Comparison of ENCODE assay signal across 9 cellular contexts in the genomic region with DNA sequence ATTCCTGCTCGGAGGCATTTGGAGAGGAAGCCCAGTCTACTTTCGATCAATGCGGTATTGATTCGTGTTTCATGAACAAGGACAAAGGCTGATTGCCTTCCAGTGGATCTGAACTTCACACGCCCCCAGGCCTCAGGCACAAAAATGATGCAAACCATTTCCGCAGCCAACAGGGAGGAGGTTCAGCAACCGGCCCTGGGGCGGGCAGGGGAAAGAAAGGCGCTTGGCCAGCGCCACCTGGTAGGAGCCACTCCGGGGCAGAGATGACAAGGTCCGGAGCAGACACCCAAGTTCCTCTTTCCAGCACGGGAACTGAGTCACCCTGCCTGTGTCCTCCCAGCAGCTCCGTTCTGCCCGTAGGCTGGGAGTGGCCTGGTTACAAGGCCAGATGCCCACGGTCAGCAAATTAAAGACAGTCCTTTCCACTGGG.
DNase-seq lines count a peak whose midpoint lies in the region; ATAC-seq, FAIRE-seq and TF ChIP-seq lines count a peak whose summit lies in the region.
"Had no signal": no experiment of that assay in that cellular context is flagged by ENCODE, and none has a peak within 500 bp of the region (broad histone marks: within the 10 kb centered on the region; RNA-seq: fewer than 3 reads in every experiment).

No MANE protein-coding gene starts in this region.

- FAIRE-seq in HTR-8/SVneo (lab: Jason Lieb, UNC): peak; percentile 79
- peak; percentile 46 for FAIRE-seq in K562 (lab: Jason Lieb, UNC)

- DNase-seq in BE2C (peak; percentile 45), HTR-8/SVneo (ENCODE audit: insufficient read length, low spot score) (peak; percentile 58), K562 (ENCODE audit: extremely low read depth in 1 of 4, low spot score in 3 of 4) (peak in 3 of 4 experiments; percentile 32 to 58 (median 38)), upper lobe of left lung (peak in 1 of 2 donors; percentile 85), DMS53 (lab: John Stamatoyannopoulos, UW) (no peak), D341Med (ENCODE audit: low spot score) (no peak)
- DNase-seq: naive B cell had no signal

- peak overlapping the region; percentile 10 for H2AFZ ChIP-seq in K562 (ENCODE audit: low read depth, low read length)

- H3K9me3 ChIP-seq in BE2C (no peaks in the 10 kb centered on the region; the same call in 1 of the 2 replicates), K562 (replicated peaks; ENCODE audit: control insufficient read depth, insufficient read depth, low read depth, low read length) (no peaks in the 10 kb centered on the region), liver (ENCODE audit: control insufficient read depth in 4 of 4, low read length in 3 of 4) (no peaks in the 10 kb centered on the region), upper lobe of left lung (peaks cover 0 to 3% (median 0%) of the 10 kb centered on the region in 4 donors)

- H3K9me1 ChIP-seq in K562 (ENCODE audit: control insufficient read depth, insufficient read depth, low read length): no peaks in the 10 kb centered on the region

- peak overlapping the region; percentile 29; the same call in 1 of the 2 replicates for H3K4me2 ChIP-seq in K562 (ENCODE audit: insufficient read depth, low read length)

- H3K36me3 ChIP-seq in BE2C (no peaks in the 10 kb centered on the region), K562 (ENCODE audit: control insufficient read depth, insufficient read depth, low read length) (no peaks in the 10 kb centered on the region), liver (ENCODE audit: control insufficient read depth in 4 of 4, insufficient read depth in 3 of 4, low read depth in 1 of 4, low read length in 3 of 4) (no peaks in the 10 kb centered on the region), upper lobe of left lung (no peaks in the 10 kb centered on the region)

- no peak overlapping the region for H3K4me3 ChIP-seq in BE2C (ENCODE audit: low read depth, low read length)
- no peak overlapping the region for H3K4me3 ChIP-seq in K562
- H3K4me3 ChIP-seq in liver (ENCODE audit: low read depth in 1 of 3, low read length in 3 of 3): no peak overlapping the region
- H3K4me3 ChIP-seq in upper lobe of left lung: no peak overlapping the region

- no peaks in the 10 kb centered on the region for H4K20me1 ChIP-seq in K562 (replicated peaks; ENCODE audit: control insufficient read depth, insufficient read depth, low read length)

- H3K79me2 ChIP-seq in K562 (ENCODE audit: control insufficient read depth, insufficient read depth, low read length): no peaks in the 10 kb centered on the region

- WGBS in K562 (ENCODE audit: insufficient coverage, low coverage, missing lambda C conversion rate): 16% methylated on average over 16 of the region's 16 CpGs
- WGBS in liver: 22% methylated on average over 16 of the region's 16 CpGs
- 63 to 65% methylated on average over 5 to 16 of the region's 16 CpGs for WGBS in upper lobe of left lung, 2 donors

- peak; percentile 78 for ATAC-seq in K562
- ATAC-seq in upper lobe of left lung (ENCODE audit: low FRiP score in 2 of 2): peak; percentile 90 to 95
- no peak for ATAC-seq in HG03354 (IDR thresholded peaks at IDR 0.05; ENCODE audit: poor library complexity, severe bottlenecking, unreplicated experiment)

- in situ Hi-C loops in K562 (cut with MboI): no loop called here

- H3K4me1 ChIP-seq in BE2C: no peaks in the 10 kb centered on the region
- peaks cover 0 to 4% of the 10 kb centered on the region in 2 experiments; a peak in 2 of 5 replicates for H3K4me1 ChIP-seq in K562 (replicated peaks in 1 of 2; ENCODE audit: control insufficient read depth in 2 of 2, insufficient read depth in 2 of 2, low read length in 2 of 2)
- H3K4me1 ChIP-seq in liver (ENCODE audit: control insufficient read depth in 4 of 4, insufficient read depth in 4 of 4, low read length in 3 of 4): peaks cover 7 to 30% (median 18%) of the 10 kb centered on the region in 4 donors
- H3K4me1 ChIP-seq in upper lobe of left lung: peaks cover 16 to 30% (median 18%) of the 10 kb centered on the region in 4 donors

- CTCF ChIA-PET in K562 (lab: Yijun Ruan, JAX; ENCODE audit: low intra/inter-chr PET ratio): no interaction called here

- no TSS peak for BruUV-seq in K562 (replicated peaks; lab: Mats Ljungman, UMichigan)

- TF ChIP-seq POLR2A in K562 (conservative IDR thresholded peaks at IDR 0.05) (no peak), upper lobe of left lung (IDR thresholded peaks at IDR 0.05) (peak in 1 of 4 donors; percentile 34)

- TF ChIP-seq RAD21 in K562 (CRISPR knock-in tag; conservative IDR thresholded peaks at IDR 0.05 in 1 of 2, IDR thresholded peaks at IDR 0.05 in 1 of 2) (peak in 1 of 2 experiments; percentile 24; a peak in 1 of 4 replicates), liver (IDR thresholded peaks at IDR 0.05) (peak; percentile 72 to 80)

- H3K27ac ChIP-seq in K562 (ENCODE audit: extremely low read depth, low read depth, low read length): no peak overlapping the region
- peak overlapping the region; percentile 67 to 75 for H3K27ac ChIP-seq in liver (ENCODE audit: low read depth in 1 of 2, low read length in 2 of 2)
- peak overlapping the region; percentile 42 to 84 (median 66) for H3K27ac ChIP-seq in upper lobe of left lung

- intact Hi-C loops in K562 (cut with micrococcal nuclease): no loop called here

- POLR2A ChIA-PET in K562 (lab: Yijun Ruan, JAX): interaction anchor here (0.5 to 1.9 kb wide), 3 partner anchors 12 to 153 kb away, joined by 3 to 4 read pairs (median 3); no protein-coding TSS in a partner anchor

- TF ChIP-seq EP300 in K562 (IDR thresholded peaks at IDR 0.05; ENCODE audit: low read length) (no peak), upper lobe of left lung (IDR thresholded peaks at IDR 0.05) (peak in 1 of 4 donors; percentile 30)

- no peak for TF ChIP-seq CTCF in BE2C (IDR thresholded peaks at IDR 0.05; ENCODE audit: low read depth, low read length)
- TF ChIP-seq CTCF in K562 (IDR thresholded peaks at IDR 0.05 in 2 of 3, conservative IDR thresholded peaks at IDR 0.05 in 1 of 3; ENCODE audit: insufficient read depth in 2 of 3, low read depth in 1 of 3, low read length in 3 of 3): peak in 1 of 3 experiments; percentile 10; a peak in 1 of 6 replicates
- TF ChIP-seq CTCF in liver (IDR thresholded peaks at IDR 0.05; ENCODE audit: low read depth, low read length, missing input control): no peak
- no peak for TF ChIP-seq CTCF in upper lobe of left lung (IDR thresholded peaks at IDR 0.05)

- H3K9ac ChIP-seq in K562 (ENCODE audit: insufficient read depth in 1 of 2, low read depth in 2 of 2, low read length in 2 of 2): peak overlapping the region in 1 of 2 experiments; percentile 5; a peak in 2 of 4 replicates
- H3K9ac ChIP-seq in liver (ENCODE audit: low read depth in 1 of 2, low read length in 2 of 2): no peak overlapping the region

- H3K27me3 ChIP-seq in BE2C: no peaks in the 10 kb centered on the region
- peaks cover 3 to 12% of the 10 kb centered on the region in 2 experiments; a peak in 2 of 5 replicates for H3K27me3 ChIP-seq in K562 (ENCODE audit: control insufficient read depth in 2 of 2, insufficient read depth in 2 of 2, low read length in 2 of 2)
- no peaks in the 10 kb centered on the region for H3K27me3 ChIP-seq in liver (ENCODE audit: control insufficient read depth in 4 of 4, insufficient read depth in 4 of 4, low read length in 3 of 4)
- no peaks in the 10 kb centered on the region for H3K27me3 ChIP-seq in upper lobe of left lung

TF ChIP-seq in K562, 482 proteins besides CTCF, POLR2A, EP300 and RAD21 (continues in another document):
- no peak for TF ChIP-seq OTX1 (CRISPR knock-in tag; IDR thresholded peaks at IDR 0.05)
- TF ChIP-seq BACH1 (tag; IDR thresholded peaks at IDR 0.05): no peak
- no peak for TF ChIP-seq ZNF695 (CRISPR knock-in tag; IDR thresholded peaks at IDR 0.05)
- TF ChIP-seq MBD2 (IDR thresholded peaks at IDR 0.05; ENCODE audit: borderline replicate concordance, low read depth): no peak
- no peak for TF ChIP-seq RBM25 (IDR thresholded peaks at IDR 0.05; ENCODE audit: low read depth, low read length, severe bottlenecking)
- TF ChIP-seq, protein P1, sequence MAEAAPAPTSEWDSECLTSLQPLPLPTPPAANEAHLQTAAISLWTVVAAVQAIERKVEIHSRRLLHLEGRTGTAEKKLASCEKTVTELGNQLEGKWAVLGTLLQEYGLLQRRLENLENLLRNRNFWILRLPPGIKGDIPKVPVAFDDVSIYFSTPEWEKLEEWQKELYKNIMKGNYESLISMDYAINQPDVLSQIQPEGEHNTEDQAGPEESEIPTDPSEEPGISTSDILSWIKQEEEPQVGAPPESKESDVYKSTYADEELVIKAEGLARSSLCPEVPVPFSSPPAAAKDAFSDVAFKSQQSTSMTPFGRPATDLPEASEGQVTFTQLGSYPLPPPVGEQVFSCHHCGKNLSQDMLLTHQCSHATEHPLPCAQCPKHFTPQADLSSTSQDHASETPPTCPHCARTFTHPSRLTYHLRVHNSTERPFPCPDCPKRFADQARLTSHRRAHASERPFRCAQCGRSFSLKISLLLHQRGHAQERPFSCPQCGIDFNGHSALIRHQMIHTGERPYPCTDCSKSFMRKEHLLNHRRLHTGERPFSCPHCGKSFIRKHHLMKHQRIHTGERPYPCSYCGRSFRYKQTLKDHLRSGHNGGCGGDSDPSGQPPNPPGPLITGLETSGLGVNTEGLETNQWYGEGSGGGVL (CRISPR knock-in tag; IDR thresholded peaks at IDR 0.05): no peak
- no peak for TF ChIP-seq ZNF668 (CRISPR knock-in tag; IDR thresholded peaks at IDR 0.05)

TF ChIP-seq in liver, 16 proteins besides CTCF, POLR2A, EP300 and RAD21 (continues in another document):
- TF ChIP-seq HNF4G (IDR thresholded peaks at IDR 0.05) (peak; percentile 82), RXRA (IDR thresholded peaks at IDR 0.05) (peak; percentile 98 to 100), TAF1 (conservative IDR thresholded peaks at IDR 0.05) (peak; percentile 68), FOXA1 (IDR thresholded peaks at IDR 0.05) (peak; percentile 86), GABPA (IDR thresholded peaks at IDR 0.05 in 1 of 2, conservative IDR thresholded peaks at IDR 0.05 in 1 of 2) (peak in 1 of 2 donors; percentile 74), FOXA2 (IDR thresholded peaks at IDR 0.05) (peak; percentile 62), SP1 (IDR thresholded peaks at IDR 0.05) (peak; percentile 99), EGR1 (IDR thresholded peaks at IDR 0.05; ENCODE audit: low read depth in 2 of 2) (peak; percentile 78 to 95)

Comparison
In these comparisons a context has a peak if more than half of its experiments do, and no peak if none do; other contexts are left out.
1. DNase-seq: peak in BE2C (single experiment), HTR-8/SVneo (single experiment) and K562 (3 of 4); none in DMS53 (single experiment) and D341Med (single experiment).